In genomic region chr4:16029329-16029728, GRCh38 we compare ENCODE assay signal across 1 cellular context.
TF ChIP-seq lines count a peak whose summit lies in the region.

No MANE protein-coding gene starts in this region.

TF ChIP-seq in K562, 482 proteins besides CTCF, POLR2A, EP300 and RAD21 (continued from another document):
- TF ChIP-seq ATF4 (CRISPR knock-in tag; IDR thresholded peaks at IDR 0.05) (no peak), CHD7 (IDR thresholded peaks at IDR 0.05; ENCODE audit: low read depth, low read length) (no peak), SIN3B (IDR thresholded peaks at IDR 0.05; ENCODE audit: low read depth) (no peak), TEAD1 (CRISPR knock-in tag; IDR thresholded peaks at IDR 0.05) (no peak), SPI1 (IDR thresholded peaks at IDR 0.05; ENCODE audit: borderline replicate concordance, low read depth, low read length) (no peak), TAF9B (IDR thresholded peaks at IDR 0.05; ENCODE audit: partially characterized antibody) (no peak), TEAD4 (IDR thresholded peaks at IDR 0.05; ENCODE audit: low read length) (no peak), TEAD4 (CRISPR knock-in tag; IDR thresholded peaks at IDR 0.05; ENCODE audit: borderline replicate concordance) (no peak), RCOR1 (IDR thresholded peaks at IDR 0.05; ENCODE audit: borderline replicate concordance in 1 of 2, low read depth in 2 of 2, low read length in 2 of 2) (no peak), ZNF217 (CRISPR knock-in tag; IDR thresholded peaks at IDR 0.05) (no peak), SNIP1 (IDR thresholded peaks at IDR 0.05; ENCODE audit: low read depth) (no peak)
